In genomic region chr20:51750770-51751388, GRCh38 we compare ENCODE assay signal across 10 cellular contexts. TPM values are rescaled to one million over a fixed set of nuclear protein-coding genes. Genes with fewer than 3 reads are reported as not detected.
DNase-seq lines count a peak whose midpoint lies in the region; ATAC-seq and TF ChIP-seq lines count a peak whose summit lies in the region.
"Had no signal": no experiment of that assay in that cellular context is flagged by ENCODE, and none has a peak within 500 bp of the region (broad histone marks: within the 10 kb centered on the region; RNA-seq: fewer than 3 reads in every experiment).

No MANE protein-coding gene starts in this region.

- peaks cover 8 to 9% of the 10 kb centered on the region in 2 donors for H3K4me1 ChIP-seq in left lung

- no peak overlapping the region for H3K4me3 ChIP-seq in left lung

- intact Hi-C loops in MCF 10A (cut with micrococcal nuclease) (loop anchor here (5.0 kb wide), 1 partner anchor 54 kb away; no protein-coding TSS in a partner anchor), left lung (cut with DNase I) (no loop called here)

- no peak for TF ChIP-seq CTCF in HFFc6 (IDR thresholded peaks at IDR 0.05)
- no peak for TF ChIP-seq CTCF in MCF 10A (IDR thresholded peaks at IDR 0.05; ENCODE audit: unreplicated experiment)
- TF ChIP-seq CTCF in left lung (IDR thresholded peaks at IDR 0.05): no peak

- ATAC-seq in left lung (no peak), GM18907 (IDR thresholded peaks at IDR 0.05; ENCODE audit: unreplicated experiment) (no peak)

- H3K27me3 Mint-ChIP-seq in HFFc6 (ENCODE audit: insufficient read depth) (peaks cover 1% of the 10 kb centered on the region), MCF 10A (ENCODE audit: insufficient read depth, unreplicated experiment) (no peaks in the 10 kb centered on the region)
- peaks cover 6% of the 10 kb centered on the region for H3K27me3 Mint-ChIP-seq in activated naive CD4-positive, alpha-beta T cell treated with anti-CD3 and anti-CD28 coated beads, Interleukin-2, amount 10 ng/mL, durations not matched to agents 7 days and 5 days

- H3K4me1 Mint-ChIP-seq in HFFc6 (ENCODE audit: low read depth) (peaks cover 44% of the 10 kb centered on the region), MCF 10A (ENCODE audit: insufficient read depth, unreplicated experiment) (peaks cover 26% of the 10 kb centered on the region)
- H3K4me1 Mint-ChIP-seq in activated naive CD4-positive, alpha-beta T cell treated with anti-CD3 and anti-CD28 coated beads, Interleukin-2, amount 10 ng/mL, durations not matched to agents 7 days and 5 days: no peaks in the 10 kb centered on the region

- DNase-seq in HFFc6 (no peak), MCF 10A (ENCODE audit: unreplicated experiment) (no peak), left lung (no peak), substantia nigra (lab: John Stamatoyannopoulos, UW) (peak in 1 of 49 donors; percentile 43), erythroblast (lab: John Stamatoyannopoulos, UW) (no peak)
- DNase-seq in activated naive CD4-positive, alpha-beta T cell treated with anti-CD3 and anti-CD28 coated beads, Interleukin-2, amount 10 ng/mL, durations not matched to agents 7 days and 5 days: no peak
- DNase-seq in stimulated activated naive CD4-positive, alpha-beta T cell (lab: John Stamatoyannopoulos, UW): no peak
- DNase-seq: NCI-H1048 had no signal

- H3K36me3 ChIP-seq in left lung: no peaks in the 10 kb centered on the region

- no peaks in the 10 kb centered on the region for H3K9me3 Mint-ChIP-seq in HFFc6
- H3K9me3 Mint-ChIP-seq in MCF 10A (ENCODE audit: unreplicated experiment): no peaks in the 10 kb centered on the region
- H3K9me3 Mint-ChIP-seq in activated naive CD4-positive, alpha-beta T cell treated with anti-CD3 and anti-CD28 coated beads, Interleukin-2, amount 10 ng/mL, durations not matched to agents 7 days and 5 days: no peaks in the 10 kb centered on the region
- H3K9me3 Mint-ChIP-seq: activated naive CD4-positive, alpha-beta T cell treated with anti-CD3 and anti-CD28 coated beads, Interleukin-2, amount 50 U/mL, for 72 hours had no signal

- peak overlapping the region; percentile 94 for H3K27ac Mint-ChIP-seq in HFFc6
- peak overlapping the region; percentile 97 for H3K27ac Mint-ChIP-seq in MCF 10A (ENCODE audit: low read depth, unreplicated experiment)
- H3K27ac Mint-ChIP-seq in activated naive CD4-positive, alpha-beta T cell treated with anti-CD3 and anti-CD28 coated beads, Interleukin-2, amount 10 ng/mL, durations not matched to agents 7 days and 5 days: no peak overlapping the region
- H3K27ac Mint-ChIP-seq: activated naive CD4-positive, alpha-beta T cell treated with anti-CD3 and anti-CD28 coated beads, Interleukin-2, amount 50 U/mL, for 72 hours had no signal

- POLR2A ChIA-PET in MCF 10A (lab: Yijun Ruan, JAX): interaction anchor here (1.0 to 2.5 kb wide), 3 partner anchors 16 to 22 kb away, joined by 3 to 13 read pairs (median 4); no protein-coding TSS in a partner anchor

- CTCF ChIA-PET in MCF 10A (lab: Yijun Ruan, JAX): interaction anchor here (0.6 to 1.9 kb wide), 3 partner anchors 53 to 444 kb away, joined by 4 to 7 read pairs (median 4); no protein-coding TSS in a partner anchor
- CTCF ChIA-PET in activated naive CD4-positive, alpha-beta T cell treated with anti-CD3 and anti-CD28 coated beads, Interleukin-2, amount 10 ng/mL, durations not matched to agents 7 days and 5 days (lab: Charles Lee): interaction anchor here (1.0 kb wide), 1 partner anchor 50 kb away, joined by 3 read pairs; no protein-coding TSS in a partner anchor

- H3K4me3 Mint-ChIP-seq in HFFc6: peak overlapping the region; percentile 34
- H3K4me3 Mint-ChIP-seq in MCF 10A (ENCODE audit: unreplicated experiment): no peak overlapping the region
- no peak overlapping the region for H3K4me3 Mint-ChIP-seq in activated naive CD4-positive, alpha-beta T cell treated with anti-CD3 and anti-CD28 coated beads, Interleukin-2, amount 10 ng/mL, durations not matched to agents 7 days and 5 days

- H3K27me3 ChIP-seq in left lung: no peaks in the 10 kb centered on the region

- BruUV-seq in MCF 10A (replicated peaks; lab: Mats Ljungman, UMichigan): no TSS peak

- TF ChIP-seq POLR2A in erythroblast (IDR thresholded peaks at IDR 0.05; ENCODE audit: low read length): no peak

- H3K9me3 ChIP-seq in left lung: no peaks in the 10 kb centered on the region

- peaks cover 1% of the 10 kb centered on the region for H3K36me3 Mint-ChIP-seq in HFFc6 (ENCODE audit: low read depth)
- H3K36me3 Mint-ChIP-seq in MCF 10A (ENCODE audit: insufficient read depth, unreplicated experiment): no peaks in the 10 kb centered on the region
- H3K36me3 Mint-ChIP-seq in activated naive CD4-positive, alpha-beta T cell treated with anti-CD3 and anti-CD28 coated beads, Interleukin-2, amount 10 ng/mL, durations not matched to agents 7 days and 5 days: no peaks in the 10 kb centered on the region
- H3K36me3 Mint-ChIP-seq: activated naive CD4-positive, alpha-beta T cell treated with anti-CD3 and anti-CD28 coated beads, Interleukin-2, amount 50 U/mL, for 72 hours had no signal

- H3K27ac ChIP-seq in left lung (peak overlapping the region; percentile 34 to 62), substantia nigra (ENCODE audit: low read depth, low read length, poor library complexity, severe bottlenecking) (peak overlapping the region; percentile 83)

RNA-seq across cellular contexts. Expression of gene ATP9A, which starts 17.3 kb away (rescaled TPM):
- total RNA-seq in HFFc6 (2021; fragmentation: NEBNext Ultra II Directional; extraction: Animal tissue kit (Norgen Biotek cat#: 25700)): 10 to 100 TPM; 21.4 to 34.0 (median 22.8) TPM
- total RNA-seq in MCF 10A (2022) (7.3 and 16.4 TPM in 2 replicates), left lung (10 to 100 TPM; 15.3 to 34.2 TPM)

RNA-seq across cellular contexts. Expression of gene SALL4, which starts 51.4 kb away (rescaled TPM):
- under 1 TPM; 0.29 to 0.81 (median 0.36) TPM for total RNA-seq in HFFc6 (2021; fragmentation: NEBNext Ultra II Directional; extraction: Animal tissue kit (Norgen Biotek cat#: 25700))
- total RNA-seq in MCF 10A (2022) (0.49 and 0.61 TPM in 2 replicates), left lung (under 1 TPM; 0.24 to 0.64 TPM)
